Comparison of ENCODE assay signal across 9 cellular contexts in genomic region chr10:30219977-30220751, GRCh38.
DNase-seq lines count a peak whose midpoint lies in the region; ATAC-seq, FAIRE-seq and TF ChIP-seq lines count a peak whose summit lies in the region.
"Had no signal": no experiment of that assay in that cellular context is flagged by ENCODE, and none has a peak within 500 bp of the region (broad histone marks: within the 10 kb centered on the region; RNA-seq: fewer than 3 reads in every experiment).

No MANE protein-coding gene starts in this region.

- peaks cover 0 to 18% (median 5%) of the 10 kb centered on the region in 3 donors for H3K4me1 ChIP-seq in esophagus squamous epithelium
- H3K4me1 ChIP-seq in H9 (ENCODE audit: insufficient read depth, low read length) = no peaks in the 10 kb centered on the region

- no peak overlapping the region for H3T11ph ChIP-seq in H9 (ENCODE audit: low read length)

- intact Hi-C loops in esophagus squamous epithelium (cut with DNase I) = no loop called here
- intact Hi-C loops in CD4-positive, alpha-beta T cell (cut with DNase I, micrococcal nuclease) = no loop called here

- DNase-seq in GM12891 (ENCODE audit: insufficient read length, low spot score) = no peak
- peak; percentile 71 for DNase-seq in NOMO-1 treated with DMSO at 0.1 percent for 48 hours (lab: John Stamatoyannopoulos, UW; ENCODE audit: unreplicated experiment)
- no peak for DNase-seq in esophagus squamous epithelium (lab: John Stamatoyannopoulos, UW)
- peak; percentile 48 for DNase-seq in retina
- no peak for DNase-seq in effector CD8-positive, alpha-beta T cell (lab: John Stamatoyannopoulos, UW)
- no peak for DNase-seq in CD4-positive, alpha-beta T cell
- DNase-seq in H9 = no peak

- H3K4me3 Mint-ChIP-seq in CD4-positive, alpha-beta T cell = no peak overlapping the region
- H3K4me3 Mint-ChIP-seq in H9 = no peak overlapping the region

- TF ChIP-seq POLR2A in GM12891 (IDR thresholded peaks at IDR 0.05; ENCODE audit: low read depth, low read length) (no peak), esophagus squamous epithelium (IDR thresholded peaks at IDR 0.05) (no peak)

- no peak overlapping the region for H2BK20ac ChIP-seq in H9 (ENCODE audit: low read depth, low read length, poor library complexity, severe bottlenecking)

- no peaks in the 10 kb centered on the region for H3K36me3 ChIP-seq in esophagus squamous epithelium

- no peaks in the 10 kb centered on the region for H3K79me2 ChIP-seq in H9 (ENCODE audit: insufficient read depth, low read length)

- POLR2A ChIA-PET in CD4-positive, alpha-beta T cell (lab: Charles Lee) = no interaction called here

- H3K4ac ChIP-seq in H9 (ENCODE audit: low read depth, low read length) = no peak overlapping the region

- peaks cover 10% of the 10 kb centered on the region for H3K4me1 Mint-ChIP-seq in CD4-positive, alpha-beta T cell (ENCODE audit: low read depth)
- H3K4me1 Mint-ChIP-seq in H9 = peaks cover 10 to 13% of the 10 kb centered on the region in 2 experiments

- H3K23me2 ChIP-seq in H9 (ENCODE audit: insufficient read length, low read depth, low read length, poor library complexity, severe bottlenecking) = no peaks in the 10 kb centered on the region

- H3K27ac ChIP-seq in esophagus squamous epithelium (peak overlapping the region in 3 of 4 donors; percentile 5 to 50 (median 33)), H9 (ENCODE audit: insufficient read length, low read depth, low read length) (no peak overlapping the region)
- H3K27ac ChIP-seq in CD4-positive, alpha-beta T cell (ENCODE audit: low read depth, low read length) = no peak overlapping the region

- H3K9me3 Mint-ChIP-seq in CD4-positive, alpha-beta T cell = no peaks in the 10 kb centered on the region
- H3K9me3 Mint-ChIP-seq in H9 = peaks cover 0 to 1% of the 10 kb centered on the region in 2 experiments; a peak in 2 of 5 replicates

- H3K9me3 ChIP-seq in esophagus squamous epithelium (no peaks in the 10 kb centered on the region), H9 (ENCODE audit: control insufficient read depth, low read depth, low read length) (no peaks in the 10 kb centered on the region)
- no peaks in the 10 kb centered on the region for H3K9me3 ChIP-seq in CD4-positive, alpha-beta T cell (ENCODE audit: control insufficient read depth, low read length)

- H2BK12ac ChIP-seq in H9 (ENCODE audit: insufficient read length, low read depth, low read length) = no peak overlapping the region

- peaks cover 40% of the 10 kb centered on the region for H3K27me3 Mint-ChIP-seq in CD4-positive, alpha-beta T cell
- peaks cover 4% of the 10 kb centered on the region for H3K27me3 Mint-ChIP-seq in H9 (ENCODE audit: low read depth)

- H2AK5ac ChIP-seq in H9 (ENCODE audit: insufficient read length, low read length) = no peak overlapping the region

- peak; percentile 90 for FAIRE-seq in GM12891 (lab: Jason Lieb, UNC)

- no peak overlapping the region for H4K8ac ChIP-seq in H9 (replicated peaks; ENCODE audit: insufficient read length, low read depth, low read length)

- no peaks in the 10 kb centered on the region for H3K27me3 ChIP-seq in esophagus squamous epithelium
- peaks cover 14% of the 10 kb centered on the region for H3K27me3 ChIP-seq in CD4-positive, alpha-beta T cell (ENCODE audit: control insufficient read depth, insufficient read depth, low read length)
- H3K27me3 ChIP-seq in H9 (ENCODE audit: insufficient read depth, low read length) = no peaks in the 10 kb centered on the region

- H3K27ac Mint-ChIP-seq in CD4-positive, alpha-beta T cell = no peak overlapping the region
- H3K27ac Mint-ChIP-seq in H9 = peak overlapping the region in 1 of 3 experiments; percentile 27; a peak in 2 of 7 replicates

- H4K5ac ChIP-seq in H9 (ENCODE audit: insufficient read length, low read depth, low read length) = no peak overlapping the region

- H3K23ac ChIP-seq in H9 (ENCODE audit: insufficient read length, low read depth, low read length) = no peak overlapping the region

- TF ChIP-seq CTCF in esophagus squamous epithelium (IDR thresholded peaks at IDR 0.05) (no peak), H9 (conservative IDR thresholded peaks at IDR 0.05) (no peak)
- TF ChIP-seq CTCF in CD4-positive, alpha-beta T cell (IDR thresholded peaks at IDR 0.05) = no peak

- H2BK15ac ChIP-seq in H9 (ENCODE audit: low read depth, low read length) = no peak overlapping the region

- ATAC-seq in CD4-positive, alpha-beta T cell (ENCODE audit: poor library complexity) = no peak
- ATAC-seq in HG02798 (IDR thresholded peaks at IDR 0.05; ENCODE audit: poor library complexity, unreplicated experiment) = no peak
- ATAC-seq: activated CD4-positive, CD25-positive, alpha-beta regulatory T cell treated with anti-CD3 and anti-CD28 coated beads, Interleukin-2, amount 50 U/mL, for 24 hours had no signal

- 8 to 23% methylated on average over 16 of the region's 17 CpGs for WGBS in esophagus squamous epithelium, 2 donors
- WGBS in H9 (ENCODE audit: extremely low coverage, insufficient read length, low lambda C conversion rate) = no CpG with 5 or more reads among the region's 17 CpGs

- no peaks in the 10 kb centered on the region for H3K79me1 ChIP-seq in H9 (ENCODE audit: insufficient read depth, low read depth, low read length, poor library complexity, severe bottlenecking)

- no peak overlapping the region for H2BK5ac ChIP-seq in H9 (ENCODE audit: insufficient read length, low read length)

- H3K56ac ChIP-seq in H9 (ENCODE audit: insufficient read length, low read depth, low read length) = no peak overlapping the region

- H4K91ac ChIP-seq in H9 (ENCODE audit: insufficient read length, low read depth, low read length) = no peak overlapping the region

- no peak overlapping the region for H3K4me2 ChIP-seq in H9 (ENCODE audit: insufficient read depth, insufficient read length, low read length)

- CTCF ChIA-PET in CD4-positive, alpha-beta T cell (lab: Charles Lee) = no interaction called here

- no peaks in the 10 kb centered on the region for H3K36me3 Mint-ChIP-seq in CD4-positive, alpha-beta T cell (ENCODE audit: low read depth)
- H3K36me3 Mint-ChIP-seq in H9 (ENCODE audit: insufficient read depth in 1 of 3, low read depth in 3 of 3) = no peaks in the 10 kb centered on the region

- no peak overlapping the region for H2AFZ ChIP-seq in H9 (ENCODE audit: low read length)

- no peak overlapping the region for H3K18ac ChIP-seq in H9 (ENCODE audit: insufficient read length, low read depth, low read length)

- H3K14ac ChIP-seq in H9 (ENCODE audit: insufficient read depth, low read length) = no peak overlapping the region

- no peak overlapping the region for H3K9ac ChIP-seq in H9 (ENCODE audit: extremely low read depth, insufficient read length, low read length)

- H4K20me1 ChIP-seq in H9 (ENCODE audit: control insufficient read depth, insufficient read depth, insufficient read length) = no peaks in the 10 kb centered on the region

- no peak overlapping the region for H2BK120ac ChIP-seq in H9 (ENCODE audit: low read depth, low read length, poor library complexity, severe bottlenecking)

- H3K4me3 ChIP-seq in esophagus squamous epithelium = peak overlapping the region in 3 of 4 donors; percentile 1 to 44 (median 15)

TF ChIP-seq in GM12891, 5 proteins besides CTCF, POLR2A, EP300 and RAD21:
- no peak for TF ChIP-seq PAX5 (IDR thresholded peaks at IDR 0.05; ENCODE audit: insufficient read depth, low read length, severe bottlenecking)
- no peak for TF ChIP-seq SPI1 (IDR thresholded peaks at IDR 0.05; ENCODE audit: low read depth, low read length)
- no peak for TF ChIP-seq POU2F2 (IDR thresholded peaks at IDR 0.05; ENCODE audit: low read depth, low read length)
- TF ChIP-seq TAF1 (IDR thresholded peaks at IDR 0.05; ENCODE audit: low read depth, low read length) = no peak
- no peak for TF ChIP-seq POLR2AphosphoS5 (IDR thresholded peaks at IDR 0.05; ENCODE audit: low read depth, low read length)
TF ChIP-seq in GM12891: peak in this region for 0.

Comparison
In these comparisons a context has a peak if more than half of its experiments do, and no peak if none do; other contexts are left out.
1. DNase-seq: peak in NOMO-1 treated with DMSO at 0.1 percent for 48 hours (single experiment) and retina (single experiment); none in GM12891 (single experiment), esophagus squamous epithelium (single experiment), effector CD8-positive, alpha-beta T cell (single experiment), CD4-positive, alpha-beta T cell (0 of 10) and H9 (single experiment).
2. H3K27ac ChIP-seq: peak in esophagus squamous epithelium (3 of 4); none in CD4-positive, alpha-beta T cell (single experiment) and H9 (single experiment).